In genomic region chr1:207015791-207016190, GRCh38 we compare ENCODE assay signal across 1 cellular context.
TF ChIP-seq lines count a peak whose summit lies in the region.

No MANE protein-coding gene starts in this region.

TF ChIP-seq in A549, 52 proteins besides CTCF, POLR2A, EP300 and RAD21 (continued from another document):
- TF ChIP-seq CEBPB (IDR thresholded peaks at IDR 0.05) (no peak), KDM5A (IDR thresholded peaks at IDR 0.05) (no peak), HDAC2 (IDR thresholded peaks at IDR 0.05) (no peak), HOXB13 (CRISPR knock-in tag; IDR thresholded peaks at IDR 0.05; ENCODE audit: low read depth) (no peak), JUNB (IDR thresholded peaks at IDR 0.05) (no peak), TFCP2L1 (CRISPR knock-in tag; IDR thresholded peaks at IDR 0.05) (no peak), ATOH8 (CRISPR knock-in tag; IDR thresholded peaks at IDR 0.05; ENCODE audit: low read depth) (no peak), POLR2AphosphoS2 (conservative IDR thresholded peaks at IDR 0.05; ENCODE audit: low read length) (no peak), FOXS1 (CRISPR knock-in tag; IDR thresholded peaks at IDR 0.05) (no peak), E2F6 (IDR thresholded peaks at IDR 0.05; ENCODE audit: borderline replicate concordance, low read depth) (no peak), FOSB (CRISPR knock-in tag; IDR thresholded peaks at IDR 0.05) (no peak), EHF (CRISPR knock-in tag; IDR thresholded peaks at IDR 0.05) (no peak)
- TF ChIP-seq, protein P1, sequence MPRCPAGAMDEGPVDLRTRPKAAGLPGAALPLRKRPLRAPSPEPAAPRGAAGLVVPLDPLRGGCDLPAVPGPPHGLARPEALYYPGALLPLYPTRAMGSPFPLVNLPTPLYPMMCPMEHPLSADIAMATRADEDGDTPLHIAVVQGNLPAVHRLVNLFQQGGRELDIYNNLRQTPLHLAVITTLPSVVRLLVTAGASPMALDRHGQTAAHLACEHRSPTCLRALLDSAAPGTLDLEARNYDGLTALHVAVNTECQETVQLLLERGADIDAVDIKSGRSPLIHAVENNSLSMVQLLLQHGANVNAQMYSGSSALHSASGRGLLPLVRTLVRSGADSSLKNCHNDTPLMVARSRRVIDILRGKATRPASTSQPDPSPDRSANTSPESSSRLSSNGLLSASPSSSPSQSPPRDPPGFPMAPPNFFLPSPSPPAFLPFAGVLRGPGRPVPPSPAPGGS (IDR thresholded peaks at IDR 0.05), result no peak
